ENCODE assay signal across 7 cellular contexts in the genomic region with DNA sequence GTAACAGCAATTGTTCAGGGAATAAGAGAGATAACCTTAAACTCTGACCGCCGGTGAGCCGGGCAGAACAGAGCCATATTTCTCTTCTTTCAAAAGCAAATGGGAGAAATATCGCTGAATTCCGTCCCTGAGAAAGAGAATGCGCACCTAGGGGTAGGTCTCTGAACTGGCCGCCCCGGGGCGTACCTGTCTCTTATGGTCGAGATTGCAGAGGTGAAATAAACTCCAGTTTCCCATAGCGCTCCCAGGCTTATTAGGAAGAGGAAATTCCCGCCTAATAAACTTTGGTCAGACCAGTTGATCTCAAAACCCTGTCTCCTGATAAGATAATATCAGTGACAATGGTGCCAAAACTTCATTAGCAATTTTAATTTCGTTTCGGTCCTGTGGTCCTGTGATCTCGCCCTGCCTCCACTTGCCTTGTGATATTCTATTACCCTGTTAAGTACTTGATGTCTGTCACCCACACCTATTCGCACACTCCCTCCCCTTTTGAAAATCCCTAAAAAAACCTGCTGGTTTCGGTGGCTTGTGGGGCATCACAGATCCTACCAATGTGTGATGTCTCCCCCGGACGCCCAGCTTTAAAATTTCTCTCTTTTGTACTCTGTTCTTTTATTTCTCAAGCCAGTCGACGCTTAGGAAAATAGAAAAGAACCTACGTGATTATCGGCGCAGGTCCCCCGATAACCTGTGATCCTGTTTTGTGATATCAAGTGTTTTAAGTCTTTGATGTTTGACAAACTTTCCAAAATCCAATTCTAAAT. TPM values are rescaled to one million over a fixed set of nuclear protein-coding genes. Genes with fewer than 3 reads are reported as not detected.
DNase-seq lines count a peak whose midpoint lies in the region; ATAC-seq and TF ChIP-seq lines count a peak whose summit lies in the region.
"Not testable (repeated sequence)": the region's sequence is repeated elsewhere in the genome, so short reads cannot be mapped to it uniquely, and the experiment has no call there.

No MANE protein-coding gene starts in this region.

- H4K20me1 ChIP-seq in H9 (ENCODE audit: control insufficient read depth, insufficient read depth, insufficient read length); hepatocyte (ENCODE audit: insufficient read depth, poor library complexity, severe bottlenecking): not testable (repeated sequence)

- POLR2A ChIA-PET in WTC11 (lab: Charles Lee) = not testable (repeated sequence)

- H3K79me1 ChIP-seq in H9 (ENCODE audit: insufficient read depth, low read depth, low read length, poor library complexity, severe bottlenecking); mesendoderm (ENCODE audit: low read length): not testable (repeated sequence)

- DNase-seq in ELF-1 (ENCODE audit: low read depth, low spot score) (peak; percentile 36), mesendoderm (peak; percentile 94)
- DNase-seq in H9; WTC11 (ENCODE audit: low spot score); central memory CD8-positive, alpha-beta T cell (ENCODE audit: low spot score in 2 of 2); hepatocyte (ENCODE audit: low spot score): not testable (repeated sequence)

- H3K23me2 ChIP-seq in H9 (ENCODE audit: insufficient read length, low read depth, low read length, poor library complexity, severe bottlenecking) = not testable (repeated sequence)

- not testable (repeated sequence) for H3K23ac ChIP-seq in H9 (ENCODE audit: insufficient read length, low read depth, low read length); mesendoderm (ENCODE audit: low read length)

- not testable (repeated sequence) for H3K18ac ChIP-seq in H9 (ENCODE audit: insufficient read length, low read depth, low read length)
- peak overlapping the region; percentile 68 for H3K18ac ChIP-seq in mesendoderm (ENCODE audit: low read length)

- not testable (repeated sequence) for H3K56ac ChIP-seq in H9 (ENCODE audit: insufficient read length, low read depth, low read length)
- peak overlapping the region; percentile 45 for H3K56ac ChIP-seq in mesendoderm (ENCODE audit: low read length)

- H3K4me1 ChIP-seq in H9 (ENCODE audit: insufficient read depth, low read length); HUES64 (ENCODE audit: insufficient read depth, low read length); hepatocyte (ENCODE audit: insufficient read depth); mesendoderm (ENCODE audit: control insufficient read depth, low read depth, low read length): not testable (repeated sequence)

- not testable (repeated sequence) for H2BK20ac ChIP-seq in H9 (ENCODE audit: low read depth, low read length, poor library complexity, severe bottlenecking)

- H3T11ph ChIP-seq in H9 (ENCODE audit: low read length) = not testable (repeated sequence)

- not testable (repeated sequence) for H4K91ac ChIP-seq in H9 (ENCODE audit: insufficient read length, low read depth, low read length)

- not testable (repeated sequence) for H3K9me3 Mint-ChIP-seq in H9; WTC11; central memory CD8-positive, alpha-beta T cell

- H2BK5ac ChIP-seq in H9 (ENCODE audit: insufficient read length, low read length); mesendoderm (ENCODE audit: low read length): not testable (repeated sequence)

- not testable (repeated sequence) for H3K9ac ChIP-seq in H9 (ENCODE audit: extremely low read depth, insufficient read length, low read length); HUES64 (ENCODE audit: low read depth, low read length); mesendoderm (ENCODE audit: low read length)

- peaks cover 6 to 10% of the 10 kb centered on the region in 2 experiments for H3K4me1 Mint-ChIP-seq in H9
- H3K4me1 Mint-ChIP-seq in WTC11 = peaks cover 18% of the 10 kb centered on the region
- H3K4me1 Mint-ChIP-seq in central memory CD8-positive, alpha-beta T cell = peaks cover 30% of the 10 kb centered on the region

- H3K14ac ChIP-seq in H9 (ENCODE audit: insufficient read depth, low read length) = not testable (repeated sequence)

- not testable (repeated sequence) for H3K36me3 ChIP-seq in HUES64 (ENCODE audit: insufficient read depth, low read length); hepatocyte (replicated peaks; ENCODE audit: insufficient read depth, low read depth); mesendoderm (ENCODE audit: control insufficient read depth, insufficient read depth, low read length)

- H4K5ac ChIP-seq in H9 (ENCODE audit: insufficient read length, low read depth, low read length); mesendoderm (ENCODE audit: low read length): not testable (repeated sequence)

- not testable (repeated sequence) for H3K27ac ChIP-seq in H9 (ENCODE audit: insufficient read length, low read depth, low read length); HUES64 (ENCODE audit: low read depth, low read length); hepatocyte
- H3K27ac ChIP-seq in mesendoderm (ENCODE audit: low read depth, low read length) = peak overlapping the region; percentile 69

- H2BK120ac ChIP-seq in H9 (ENCODE audit: low read depth, low read length, poor library complexity, severe bottlenecking) = not testable (repeated sequence)
- peak overlapping the region; percentile 45 for H2BK120ac ChIP-seq in mesendoderm (ENCODE audit: low read depth, low read length)

- not testable (repeated sequence) for H3K79me2 ChIP-seq in H9 (ENCODE audit: insufficient read depth, low read length); hepatocyte; mesendoderm (ENCODE audit: control insufficient read depth, insufficient read depth, low read length)

- H3K27me3 ChIP-seq in H9 (ENCODE audit: insufficient read depth, low read length) = peaks cover 52% of the 10 kb centered on the region; the same call in 1 of the 2 replicates
- H3K27me3 ChIP-seq in HUES64 (ENCODE audit: insufficient read depth, low read length) = peaks cover 82% of the 10 kb centered on the region
- H3K27me3 ChIP-seq in hepatocyte = peaks cover 36% of the 10 kb centered on the region
- H3K27me3 ChIP-seq in mesendoderm (ENCODE audit: insufficient read depth, low read length, poor library complexity) = not testable (repeated sequence)

- not testable (repeated sequence) for H2AFZ ChIP-seq in H9 (ENCODE audit: low read length); hepatocyte

- H3K9me3 ChIP-seq in H9 (ENCODE audit: control insufficient read depth, low read depth, low read length); HUES64 (ENCODE audit: insufficient read depth, low read depth, low read length); hepatocyte (ENCODE audit: low read depth): not testable (repeated sequence)

- H2AK5ac ChIP-seq in H9 (ENCODE audit: insufficient read length, low read length); mesendoderm (ENCODE audit: low read length): not testable (repeated sequence)

- H4K8ac ChIP-seq in H9 (replicated peaks; ENCODE audit: insufficient read length, low read depth, low read length); mesendoderm (ENCODE audit: low read depth, low read length): not testable (repeated sequence)

- H2BK15ac ChIP-seq in H9 (ENCODE audit: low read depth, low read length); mesendoderm (replicated peaks; ENCODE audit: low read depth): not testable (repeated sequence)

- H3K27me3 Mint-ChIP-seq in H9 (ENCODE audit: low read depth) = peaks cover 94% of the 10 kb centered on the region
- peaks cover 99% of the 10 kb centered on the region for H3K27me3 Mint-ChIP-seq in WTC11 (ENCODE audit: low read depth)
- not testable (repeated sequence) for H3K27me3 Mint-ChIP-seq in central memory CD8-positive, alpha-beta T cell

- 0 out of 2 replicates have a peak overlapping the region, but pooled peaks have one; percentile 23 for H3K4me3 ChIP-seq in HUES64 (ENCODE audit: low read length)
- not testable (repeated sequence) for H3K4me3 ChIP-seq in hepatocyte; mesendoderm (ENCODE audit: low read length)

- H3K27ac Mint-ChIP-seq in H9, WTC11: not testable (repeated sequence)
- peak overlapping the region; percentile 86 for H3K27ac Mint-ChIP-seq in central memory CD8-positive, alpha-beta T cell (ENCODE audit: low read depth)

- WGBS in H9 (ENCODE audit: extremely low coverage, insufficient read length, low lambda C conversion rate) = no CpG with 5 or more reads among the region's 25 CpGs
- 11% methylated on average over 22 of the region's 25 CpGs for WGBS in HUES64
- WGBS in hepatocyte (ENCODE audit: low lambda C conversion rate, missing lambda C conversion rate) = 23% methylated on average over 25 of the region's 25 CpGs
- WGBS in mesendoderm (ENCODE audit: extremely low coverage, insufficient coverage, low lambda C conversion rate) = no CpG with 5 or more reads among the region's 25 CpGs

- peak overlapping the region in 1 of 2 experiments; percentile 24; a peak in 3 of 5 replicates for H3K4me3 Mint-ChIP-seq in H9
- peak overlapping the region; percentile 59 for H3K4me3 Mint-ChIP-seq in WTC11
- H3K4me3 Mint-ChIP-seq in central memory CD8-positive, alpha-beta T cell = peak overlapping the region; percentile 57

- ATAC-seq in WTC11; central memory CD8-positive, alpha-beta T cell (replicated peaks; ENCODE audit: extremely low read depth, poor library complexity, severe bottlenecking): not testable (repeated sequence)

- H3K4me2 ChIP-seq in H9 (ENCODE audit: insufficient read depth, insufficient read length, low read length) (peak overlapping the region; percentile 25), hepatocyte (peak overlapping the region; percentile 56)
- not testable (repeated sequence) for H3K4me2 ChIP-seq in mesendoderm (ENCODE audit: low read length)

- H3K4ac ChIP-seq in H9 (ENCODE audit: low read depth, low read length); mesendoderm (ENCODE audit: low read depth, low read length): not testable (repeated sequence)

- CTCF ChIA-PET in WTC11 (lab: Charles Lee) = interaction anchor here (0.7 kb wide), 1 partner anchor 43 kb away, joined by 3 read pairs; no protein-coding TSS in a partner anchor

- TF ChIP-seq CTCF in H9 (conservative IDR thresholded peaks at IDR 0.05) = peak; percentile 44
- not testable (repeated sequence) for TF ChIP-seq CTCF in WTC11 (IDR thresholded peaks at IDR 0.05); hepatocyte (IDR thresholded peaks at IDR 0.05; ENCODE audit: poor library complexity)

- H3K36me3 Mint-ChIP-seq in H9 (ENCODE audit: insufficient read depth in 1 of 3, low read depth in 3 of 3); WTC11; central memory CD8-positive, alpha-beta T cell (ENCODE audit: insufficient read depth): not testable (repeated sequence)

- H3K9me2 ChIP-seq in hepatocyte (replicated peaks; ENCODE audit: insufficient read depth) = not testable (repeated sequence)

- H2BK12ac ChIP-seq in H9 (ENCODE audit: insufficient read length, low read depth, low read length) = not testable (repeated sequence)

RNA-seq across cellular contexts. Expression of gene ANXA2R, which starts 14.8 kb away (rescaled TPM):
- total RNA-seq in H9 (2021) (0.20 and 0.22 TPM in 2 replicates), WTC11 (2021) (0.72 to 1.1 TPM (median 0.96 TPM) in 3 replicates), hepatocyte (0.93 and 4.4 TPM in 2 replicates)
- 0.15 TPM for polyA plus RNA-seq in HUES64 (2013, experiment 1 of 2)
- not detected for polyA plus RNA-seq in HUES64 (2013, experiment 2 of 2)
- 3.2 and 4.5 TPM in 2 replicates for polyA plus RNA-seq in hepatocyte
- polyA plus RNA-seq in mesendoderm (2013, experiment 1 of 2) = 1.2 TPM
- polyA plus RNA-seq in mesendoderm (2013, experiment 2 of 2) = 1.2 TPM
